Comparison of ENCODE assay signal across 1 cellular context in genomic region chr7:133978502-133979295, GRCh38.
TF ChIP-seq lines count a peak whose summit lies in the region.

No MANE protein-coding gene starts in this region.

TF ChIP-seq in HepG2, 621 proteins besides CTCF, POLR2A, EP300 and RAD21:
- no peak for TF ChIP-seq NKX3-1 (CRISPR knock-in tag; IDR thresholded peaks at IDR 0.05)
- TF ChIP-seq MAFK (conservative IDR thresholded peaks at IDR 0.05 in 1 of 2, IDR thresholded peaks at IDR 0.05 in 1 of 2; ENCODE audit: low read length in 2 of 2): peak; percentile 56 to 85
- peak; percentile 55; the same call in 1 of the 2 replicates for TF ChIP-seq MAFF (IDR thresholded peaks at IDR 0.05; ENCODE audit: low read depth, low read length)
